ENCODE assay signal across 8 cellular contexts in genomic region chr14:32254952-32255679, GRCh38. TPM values are rescaled to one million over a fixed set of nuclear protein-coding genes. Genes with fewer than 3 reads are reported as not detected.
DNase-seq lines count a peak whose midpoint lies in the region; ATAC-seq, FAIRE-seq and TF ChIP-seq lines count a peak whose summit lies in the region.

No MANE protein-coding gene starts in this region.

- ATAC-seq in GM19351 (IDR thresholded peaks at IDR 0.05; ENCODE audit: unreplicated experiment) = peak; percentile 46
- ATAC-seq in activated T-helper 17 cell treated with anti-CD3 and anti-CD28 coated beads, Interleukin-2, amount 50 U/mL, for 72 hours (replicated peaks) = peak; percentile 55
- peak; percentile 84 for ATAC-seq in thoracic aorta (ENCODE audit: insufficient number of reproducible peaks, low FRiP score, low read depth)

- no peak overlapping the region for H3K4me3 Mint-ChIP-seq in CD14-positive monocyte
- H3K4me3 Mint-ChIP-seq in activated T-helper 17 cell treated with anti-CD3 and anti-CD28 coated beads, Interleukin-2, amount 50 U/mL, for 72 hours = no peak overlapping the region

- no peak overlapping the region for H3K27ac ChIP-seq in OCI-LY7 (ENCODE audit: low read depth, low read length, poor library complexity, severe bottlenecking)
- H3K27ac ChIP-seq in thoracic aorta = peak overlapping the region; percentile 73 to 74

- H3K9me2 ChIP-seq in OCI-LY7 (ENCODE audit: insufficient read depth, low read length) = no peaks in the 10 kb centered on the region

- H3K36me3 Mint-ChIP-seq in CD14-positive monocyte = no peaks in the 10 kb centered on the region
- H3K36me3 Mint-ChIP-seq in activated T-helper 17 cell treated with anti-CD3 and anti-CD28 coated beads, Interleukin-2, amount 50 U/mL, for 72 hours (ENCODE audit: low read depth) = no peaks in the 10 kb centered on the region

- H3K4me2 ChIP-seq in OCI-LY7 (ENCODE audit: low read length) = no peak overlapping the region

- intact Hi-C loops in CD14-positive monocyte (cut with micrococcal nuclease) (loop anchor here (2.0 to 10.0 kb wide), 5 partner anchors 176 to 750 kb away; no protein-coding TSS in a partner anchor), OCI-LY7 (cut with micrococcal nuclease; ENCODE audit: unreplicated experiment) (loop anchor here (5.0 kb wide), 1 partner anchor 212 kb away; no protein-coding TSS in a partner anchor)

- CTCF ChIA-PET in OCI-LY7 (lab: Charles Lee; ENCODE audit: unreplicated experiment) = interaction anchor here (0.8 to 1.1 kb wide), 3 partner anchors 14 to 185 kb away, joined by 3 to 6 read pairs (median 3); no protein-coding TSS in a partner anchor

- H3K27ac Mint-ChIP-seq in CD14-positive monocyte = no peak overlapping the region
- no peak overlapping the region for H3K27ac Mint-ChIP-seq in activated T-helper 17 cell treated with anti-CD3 and anti-CD28 coated beads, Interleukin-2, amount 50 U/mL, for 72 hours

- H3K27me3 ChIP-seq in neuron (ENCODE audit: insufficient read depth, low read length) (no peaks in the 10 kb centered on the region), thoracic aorta (replicated peaks; ENCODE audit: insufficient read depth) (no peaks in the 10 kb centered on the region)

- H3K4me3 ChIP-seq in OCI-LY7 (ENCODE audit: low read depth, low read length, poor library complexity, severe bottlenecking) (no peak overlapping the region), fibroblast of villous mesenchyme (ENCODE audit: low read depth, low read length) (no peak overlapping the region), neuron (ENCODE audit: low read length) (no peak overlapping the region), thoracic aorta (no peak overlapping the region)

- TF ChIP-seq CTCF in CD14-positive monocyte (IDR thresholded peaks at IDR 0.05) (peak; percentile 67), OCI-LY7 (conservative IDR thresholded peaks at IDR 0.05; ENCODE audit: low read length) (peak; percentile 84), fibroblast of villous mesenchyme (IDR thresholded peaks at IDR 0.05; ENCODE audit: insufficient read depth, low read depth, low read length) (peak; percentile 83), thoracic aorta (IDR thresholded peaks at IDR 0.05) (peak; percentile 70)

- H3K9me3 Mint-ChIP-seq in CD14-positive monocyte = no peaks in the 10 kb centered on the region
- H3K9me3 Mint-ChIP-seq in activated T-helper 17 cell treated with anti-CD3 and anti-CD28 coated beads, Interleukin-2, amount 50 U/mL, for 72 hours = no peaks in the 10 kb centered on the region

- peaks cover 0 to 2% (median 0%) of the 10 kb centered on the region in 3 donors for H3K27me3 Mint-ChIP-seq in CD14-positive monocyte (ENCODE audit: low read depth in 3 of 3)
- no peaks in the 10 kb centered on the region for H3K27me3 Mint-ChIP-seq in activated T-helper 17 cell treated with anti-CD3 and anti-CD28 coated beads, Interleukin-2, amount 50 U/mL, for 72 hours

- POLR2A ChIA-PET in OCI-LY7 (lab: Charles Lee) = no interaction called here

- no peak for FAIRE-seq in HTR-8/SVneo (lab: Jason Lieb, UNC)

- BruUV-seq in OCI-LY7 (replicated peaks; lab: Mats Ljungman, UMichigan) = no TSS peak

- no peaks in the 10 kb centered on the region for H3K36me3 ChIP-seq in OCI-LY7 (ENCODE audit: insufficient read depth, low read length)
- H3K36me3 ChIP-seq in neuron (ENCODE audit: insufficient read depth, low read length) = no peaks in the 10 kb centered on the region
- no peaks in the 10 kb centered on the region for H3K36me3 ChIP-seq in thoracic aorta

- H3K4me1 Mint-ChIP-seq in CD14-positive monocyte = peaks cover 6% of the 10 kb centered on the region
- H3K4me1 Mint-ChIP-seq in activated T-helper 17 cell treated with anti-CD3 and anti-CD28 coated beads, Interleukin-2, amount 50 U/mL, for 72 hours = peaks cover 10% of the 10 kb centered on the region

- H2AFZ ChIP-seq in OCI-LY7 (ENCODE audit: low read length) = no peak overlapping the region
- H2AFZ ChIP-seq in neuron (ENCODE audit: low read depth, low read length) = peak overlapping the region; percentile 52

- H3K9me3 ChIP-seq in OCI-LY7 (ENCODE audit: low read length) (no peaks in the 10 kb centered on the region), neuron (ENCODE audit: low read length) (no peaks in the 10 kb centered on the region), thoracic aorta (no peaks in the 10 kb centered on the region)

- no peaks in the 10 kb centered on the region for H4K20me1 ChIP-seq in OCI-LY7 (ENCODE audit: insufficient read depth, low read length)

- DNase-seq in CD14-positive monocyte (ENCODE audit: low spot score) (no peak), HTR-8/SVneo (ENCODE audit: insufficient read length, low spot score) (peak; percentile 68), OCI-LY7 (ENCODE audit: low spot score) (peak; percentile 65), fibroblast of villous mesenchyme (ENCODE audit: low read depth) (peak; percentile 75), thoracic aorta (ENCODE audit: low spot score) (peak; percentile 40)

- no peaks in the 10 kb centered on the region for H3K79me2 ChIP-seq in OCI-LY7 (ENCODE audit: insufficient read depth, low read depth, low read length)

- peaks cover 6% of the 10 kb centered on the region for H3K4me1 ChIP-seq in OCI-LY7 (ENCODE audit: insufficient read depth, low read length, poor library complexity, severe bottlenecking)
- peaks cover 17% of the 10 kb centered on the region for H3K4me1 ChIP-seq in neuron (ENCODE audit: insufficient read depth, low read length)
- H3K4me1 ChIP-seq in thoracic aorta (ENCODE audit: control insufficient read depth in 1 of 2, low read depth in 2 of 2) = peaks cover 0 to 10% of the 10 kb centered on the region in 2 donors

RNA-seq across cellular contexts. Expression of gene RNU6-8, which starts 52.0 kb away (rescaled TPM):
- not detected for polyA plus RNA-seq in CD14-positive monocyte
- total RNA-seq in OCI-LY7 (2014; rRNA removed; shearing (Covaris generic)) = not detected in 2 replicates
- total RNA-seq in OCI-LY7 (2022) (not detected in 2 replicates), fibroblast of villous mesenchyme (not detected in 2 replicates), thoracic aorta (not detected)
- not detected for total RNA-seq in activated T-helper 17 cell treated with anti-CD3 and anti-CD28 coated beads, Interleukin-2, amount 50 U/mL, for 72 hours

RNA-seq across cellular contexts. Expression of gene RNU6-7, which starts 53.3 kb away (rescaled TPM):
- polyA plus RNA-seq in CD14-positive monocyte = not detected
- total RNA-seq in OCI-LY7 (2014; rRNA removed; shearing (Covaris generic)) = not detected in 2 replicates
- not detected in 2 replicates for total RNA-seq in OCI-LY7 (2022)
- total RNA-seq in activated T-helper 17 cell treated with anti-CD3 and anti-CD28 coated beads, Interleukin-2, amount 50 U/mL, for 72 hours = not detected
- total RNA-seq in fibroblast of villous mesenchyme = not detected in 2 replicates
- not detected for total RNA-seq in thoracic aorta
